16 cellular contexts compared by ENCODE assay signal in the genomic region with DNA sequence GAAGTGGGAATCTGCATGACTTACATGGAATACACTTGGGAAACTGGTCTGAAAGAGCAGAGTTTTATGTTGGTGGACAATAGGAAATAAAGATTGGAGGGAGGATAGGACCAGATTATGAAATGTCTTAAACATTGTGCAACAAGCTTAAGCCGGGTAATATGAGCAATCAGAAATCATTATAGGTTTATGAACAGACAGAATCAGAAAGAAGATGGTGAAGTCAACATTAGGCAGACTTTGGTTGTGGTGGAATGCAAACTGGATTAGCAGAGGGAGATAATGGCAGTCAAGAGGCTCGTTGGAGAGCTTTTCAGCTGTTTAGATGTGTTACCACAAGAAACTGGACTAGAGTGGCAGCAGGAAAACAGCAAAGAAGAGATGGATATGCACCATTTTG.
"Had no signal": no experiment of that assay in that cellular context is flagged by ENCODE, and none has a peak within 500 bp of the region (broad histone marks: within the 10 kb centered on the region; RNA-seq: fewer than 3 reads in every experiment).

No MANE protein-coding gene starts in this region.

- H3K9me3 ChIP-seq: esophagus muscularis mucosa, lower lobe of right lung, neutrophil, spleen had no signal

- H3K36me3 ChIP-seq: lower lobe of right lung, neutrophil had no signal

- H3K4me3 ChIP-seq: esophagus muscularis mucosa, lower lobe of right lung, spleen had no signal

- H3K27ac ChIP-seq: esophagus muscularis mucosa, lower lobe of right lung, neutrophil, spleen had no signal

- DNase-seq: activated CD4-positive, alpha-beta memory T cell treated with anti-CD3 and anti-CD28 coated beads, Interleukin-2, amount 10 ng/mL, durations not matched to agents 7 days and 5 days; activated CD4-positive, alpha-beta T cell treated with anti-CD3 and anti-CD28 coated beads for 1 hour; activated gamma-delta T cell treated with Interleukin-2 at 50 U/mL for 16 hours; activated naive CD8-positive, alpha-beta T cell treated with anti-CD3 and anti-CD28 coated beads for 36 hours; activated T-cell treated with anti-CD3 and anti-CD28 coated beads, Interleukin-2, amount 50 U/mL, for 48 hours; aorta; lower lobe of right lung; naive thymus-derived CD8-positive, alpha-beta T cell; posterior cingulate gyrus; spleen; stimulated activated CD4-positive, alpha-beta T cell treated with anti-CD3 and anti-CD28 coated beads, Interleukin-2, amount 100 ng/mL, for 24 hours; stimulated activated naive B cell treated with anti-CD40 and anti-IgM and Interleukin-4, amounts not matched to agents 10 μg/mL and 1 μg/mL and 100 μg/mL, for 72 hours; substantia nigra; SW 1271 had no signal

- H3K27me3 ChIP-seq: esophagus muscularis mucosa, neutrophil, spleen had no signal
